22 cellular contexts compared by ENCODE assay signal in the genomic region with DNA sequence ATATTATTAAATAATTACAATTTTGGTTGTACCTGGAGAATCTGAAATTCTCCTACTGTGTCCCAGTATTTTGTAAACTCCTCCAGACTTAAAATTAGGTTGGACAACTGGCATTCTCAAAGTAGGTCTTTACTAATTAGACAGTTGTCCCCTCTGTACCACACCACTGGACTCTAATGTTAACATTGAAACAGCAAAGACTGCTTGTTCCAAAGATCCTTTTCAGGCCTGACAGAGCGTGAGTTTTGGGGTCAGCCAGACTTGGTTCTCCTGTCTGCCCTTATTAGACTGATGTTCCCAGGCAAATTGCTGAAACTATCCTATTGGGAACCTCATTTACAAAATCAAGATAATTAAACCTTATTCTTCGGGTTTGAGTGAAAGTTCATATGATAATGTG. TPM values are rescaled to one million over a fixed set of nuclear protein-coding genes. Genes with fewer than 3 reads are reported as not detected.
DNase-seq lines count a peak whose midpoint lies in the region; ATAC-seq, FAIRE-seq and TF ChIP-seq lines count a peak whose summit lies in the region.
"Had no signal": no experiment of that assay in that cellular context is flagged by ENCODE, and none has a peak within 500 bp of the region (broad histone marks: within the 10 kb centered on the region; RNA-seq: fewer than 3 reads in every experiment).

No MANE protein-coding gene starts in this region.

- DNase-seq in GM12878 (ENCODE audit: low read depth, low spot score) = no peak
- DNase-seq in osteocyte (ENCODE audit: extremely low spot score, unreplicated experiment) = no peak
- no peak for DNase-seq in left ventricle myocardium inferior
- DNase-seq in islet precursor cell = no peak
- DNase-seq in germinal center (ENCODE audit: low spot score) = no peak
- DNase-seq in KG1 (lab: John Stamatoyannopoulos, UW) = no peak
- DNase-seq: activated CD4-positive, alpha-beta T cell treated with anti-CD3 and anti-CD28 coated beads, Interleukin-2, amount 10 ng/mL, durations not matched to agents 24 days and 14 days; activated CD8-positive, alpha-beta memory T cell treated with anti-CD3 and anti-CD28 coated beads, Interleukin-2, amount 50 U/mL, for 4 hours; adrenal gland; mesendoderm; natural killer cell; NCI-H1105 treated with DMSO at 0.1 percent for 48 hours; NCI-H2029 treated with DMSO at 0.1 percent for 48 hours; NCI-H345; NCI-H82; sigmoid colon had no signal

- CTCF ChIA-PET in GM12878 (lab: Yijun Ruan, JAX) = interaction anchor here (1.0 to 1.1 kb wide), 2 partner anchors 32 to 51 kb away, joined by 3 read pairs; partner anchors contain the start of gene TBCC

- no peak overlapping the region; the same call in 1 of the 2 replicates for H2AFZ ChIP-seq in GM12878 (ENCODE audit: control insufficient read depth, low read depth, low read length)

- H3K9me3 ChIP-seq in BLaER1 (no peaks in the 10 kb centered on the region), GM12878 (replicated peaks; ENCODE audit: control insufficient read depth, insufficient read depth, low read length) (no peaks in the 10 kb centered on the region), left ventricle myocardium inferior (replicated peaks) (no peaks in the 10 kb centered on the region)
- H3K9me3 ChIP-seq: adrenal gland, sigmoid colon had no signal

- no TSS peak for BruUV-seq in GM12878 (replicated peaks; lab: Mats Ljungman, UMichigan)

- H4K20me1 ChIP-seq in BLaER1 (no peaks in the 10 kb centered on the region), GM12878 (ENCODE audit: control insufficient read depth, insufficient read depth) (no peaks in the 10 kb centered on the region)

- no peak for TF ChIP-seq POLR2A in GM12878 (IDR thresholded peaks at IDR 0.05; ENCODE audit: low read depth, low read length)

- ATAC-seq in GM12878 = no peak
- ATAC-seq: natural killer cell had no signal

- TF ChIP-seq CTCF in GM12878 (IDR thresholded peaks at IDR 0.05 in 2 of 3, conservative IDR thresholded peaks at IDR 0.05 in 1 of 3; ENCODE audit: control insufficient read depth in 2 of 3, extremely low read depth in 1 of 3, insufficient read depth in 1 of 3, low read depth in 3 of 3, low read length in 3 of 3) = no peak
- TF ChIP-seq CTCF in osteocyte (IDR thresholded peaks at IDR 0.05) = no peak
- TF ChIP-seq CTCF in left ventricle myocardium inferior (IDR thresholded peaks at IDR 0.05; ENCODE audit: borderline replicate concordance) = no peak

- TF ChIP-seq EP300 in GM12878 (IDR thresholded peaks at IDR 0.05; ENCODE audit: borderline replicate concordance in 1 of 2, control insufficient read depth in 1 of 2, low read depth in 2 of 2, low read length in 2 of 2) = no peak

- H3K27me3 ChIP-seq in BLaER1 (no peaks in the 10 kb centered on the region), GM12878 (replicated peaks in 1 of 2; ENCODE audit: control insufficient read depth in 2 of 2, insufficient read depth in 2 of 2, low read length in 1 of 2) (no peaks in the 10 kb centered on the region), left ventricle myocardium inferior (ENCODE audit: low read depth) (no peaks in the 10 kb centered on the region)
- H3K27me3 ChIP-seq: adrenal gland, sigmoid colon had no signal

- no peak overlapping the region for H3K4me3 ChIP-seq in BLaER1
- H3K4me3 ChIP-seq in GM12878 = no peak overlapping the region
- no peak overlapping the region for H3K4me3 ChIP-seq in left ventricle myocardium inferior
- H3K4me3 ChIP-seq: adrenal gland, coronary artery, sigmoid colon had no signal

- H3K4me1 Mint-ChIP-seq in IgD-negative memory B cell = peaks cover 51 to 60% (median 52%) of the 10 kb centered on the region in 3 donors
- H3K4me1 Mint-ChIP-seq in osteocyte (ENCODE audit: unreplicated experiment) = peaks cover 33% of the 10 kb centered on the region

- H3K4me3 Mint-ChIP-seq in IgD-negative memory B cell = peak overlapping the region in 2 of 4 donors; percentile 6 to 87
- no peak overlapping the region for H3K4me3 Mint-ChIP-seq in osteocyte (ENCODE audit: unreplicated experiment)
- H3K4me3 Mint-ChIP-seq: natural killer cell; T-helper 1 cell treated with Interleukin-12 subunit alpha and Interleukin-12 subunit beta and Interleukin-4 antibody, amounts not matched to agents 30 μg/mL and 1 μg/mL, for 36 hours had no signal

- H3K9ac ChIP-seq in BLaER1 (no peak overlapping the region), GM12878 (ENCODE audit: control insufficient read depth, insufficient read depth, low read length) (peak overlapping the region; percentile 70)

- H3K79me2 ChIP-seq in GM12878 (ENCODE audit: control insufficient read depth, insufficient read depth, low read length) = peaks cover 44% of the 10 kb centered on the region

- H3K36me3 ChIP-seq in BLaER1 (no peaks in the 10 kb centered on the region), GM12878 (ENCODE audit: control insufficient read depth in 2 of 2, insufficient read depth in 2 of 2, low read length in 1 of 2) (no peaks in the 10 kb centered on the region), left ventricle myocardium inferior (no peaks in the 10 kb centered on the region)
- H3K36me3 ChIP-seq: adrenal gland, sigmoid colon had no signal

- intact Hi-C loops in GM12878 (cut with micrococcal nuclease; ENCODE audit: unreplicated experiment) (loop anchor here (10.0 kb wide), 1 partner anchor 607 kb away; no protein-coding TSS in a partner anchor), left ventricle myocardium inferior (cut with micrococcal nuclease) (no loop called here)

- SMC1A ChIA-PET in GM12878 (lab: Charles Lee; ENCODE audit: uncharacterized antibody, unreplicated experiment) = interaction anchor here (1.1 kb wide), 1 partner anchor 13 kb away, joined by 6 read pairs; no protein-coding TSS in a partner anchor

- H3K27ac ChIP-seq in BLaER1 (peak overlapping the region; percentile 2; the same call in 1 of the 2 replicates), GM12878 (ENCODE audit: control insufficient read depth, insufficient read depth) (peak overlapping the region; percentile 99), left ventricle myocardium inferior (replicated peaks) (no peak overlapping the region)
- H3K27ac ChIP-seq: adrenal gland, coronary artery, sigmoid colon had no signal

- POLR2A ChIA-PET in GM12878 (lab: Charles Lee) = interaction anchor here (1.3 to 7.4 kb wide), 2 partner anchors 10 to 31 kb away, joined by 3 to 82 read pairs; partner anchors contain the start of gene TBCC

- no peak overlapping the region for H3K4me2 ChIP-seq in BLaER1
- H3K4me2 ChIP-seq in GM12878 (ENCODE audit: control insufficient read depth, insufficient read depth) = peak overlapping the region; percentile 61

- no peaks in the 10 kb centered on the region for H3K27me3 Mint-ChIP-seq in IgD-negative memory B cell
- H3K27me3 Mint-ChIP-seq in osteocyte (ENCODE audit: unreplicated experiment) = no peaks in the 10 kb centered on the region
- H3K27me3 Mint-ChIP-seq: activated CD4-positive, alpha-beta T cell treated with anti-CD3 and anti-CD28 coated beads, Interleukin-2, amount 10 ng/mL, durations not matched to agents 24 days and 14 days had no signal

- RAD21 ChIA-PET in GM12878 (lab: Charles Lee; ENCODE audit: unreplicated experiment) = interaction anchor here (17.0 kb wide), 1 partner anchor 31 kb away, joined by 227 read pairs; the partner anchor contains the start of gene TBCC

- TF ChIP-seq RAD21 in GM12878 (IDR thresholded peaks at IDR 0.05; ENCODE audit: insufficient read depth, low read depth, low read length) = no peak

- FAIRE-seq in GM12878 (lab: Jason Lieb, UNC) = no peak
- FAIRE-seq: endometrium, HTR-8/SVneo had no signal

- in situ Hi-C loops in GM12878 (cut with MboI) = no loop called here

- H3K36me3 Mint-ChIP-seq in IgD-negative memory B cell (peaks cover 1% of the 10 kb centered on the region), osteocyte (ENCODE audit: unreplicated experiment) (no peaks in the 10 kb centered on the region)
- H3K36me3 Mint-ChIP-seq: natural killer cell had no signal

- 48% methylated on average over 2 of the region's 2 CpGs for WGBS in GM12878 (ENCODE audit: insufficient coverage, insufficient replicate concordance, low lambda C conversion rate, missing lambda C conversion rate)

- H3K4me1 ChIP-seq in BLaER1 (peaks cover 55% of the 10 kb centered on the region), GM12878 (ENCODE audit: control insufficient read depth, insufficient read depth, low read length) (peaks cover 66% of the 10 kb centered on the region), left ventricle myocardium inferior (peaks cover 17% of the 10 kb centered on the region)

- H3K9me3 Mint-ChIP-seq in IgD-negative memory B cell = peaks cover 0 to 2% (median 0%) of the 10 kb centered on the region in 3 donors
- H3K9me3 Mint-ChIP-seq in osteocyte (ENCODE audit: unreplicated experiment) = no peaks in the 10 kb centered on the region
- H3K9me3 Mint-ChIP-seq: activated CD4-positive, alpha-beta T cell treated with anti-CD3 and anti-CD28 coated beads, Interleukin-2, amount 10 ng/mL, durations not matched to agents 24 days and 14 days; natural killer cell; T-helper 1 cell treated with Interleukin-12 subunit alpha and Interleukin-12 subunit beta and Interleukin-4 antibody, amounts not matched to agents 30 μg/mL and 1 μg/mL, for 36 hours had no signal

- H3K27ac Mint-ChIP-seq in IgD-negative memory B cell (peak overlapping the region in 2 of 3 donors; percentile 91 to 99), osteocyte (ENCODE audit: unreplicated experiment) (peak overlapping the region; percentile 54)
- H3K27ac Mint-ChIP-seq: natural killer cell; T-helper 1 cell treated with Interleukin-12 subunit alpha and Interleukin-12 subunit beta and Interleukin-4 antibody, amounts not matched to agents 30 μg/mL and 1 μg/mL, for 36 hours had no signal

RNA-seq across cellular contexts. Expression of gene BICRAL, which starts 3.8 kb away (rescaled TPM):
- polyA plus RNA-seq in IgD-negative memory B cell = 4.7 TPM
- total RNA-seq in GM12878 (2013; cell fraction: nucleolus; rRNA removed) = 24.4 and 25.3 TPM in 2 replicates
- 8.8 and 8.9 TPM in 2 replicates for total RNA-seq in GM12878 (2014; rRNA removed)
- total RNA-seq in GM12878 (2014; rRNA removed; fragmentation: Illumina TruSeq; extraction: Trizol) = 8.0 and 8.2 TPM in 2 replicates
- total RNA-seq in GM12878 (2021) = 12.3 and 13.6 TPM in 2 replicates
- polyA plus RNA-seq in GM12878 (2011; ENCODE audit: low read depth) = 7.3 TPM
- 16.6 and 18.2 TPM in 2 replicates for polyA plus RNA-seq in GM12878 (2011; rRNA removed)
- polyA plus RNA-seq in GM12878 (2011; cell fraction: cytosol; rRNA removed) = 14.6 and 15.8 TPM in 2 replicates
- 9.1 and 11.5 TPM in 2 replicates for polyA plus RNA-seq in GM12878 (2011; cell fraction: nucleus; rRNA removed)
- 8.6 and 9.4 TPM in 2 replicates for polyA plus RNA-seq in GM12878 (2012)
- polyA plus RNA-seq in GM12878 (2014; fragmentation: Illumina TruSeq; extraction: Trizol) = 13.9 and 16.7 TPM in 2 replicates
- polyA plus RNA-seq in GM12878 (2014; fragmentation: Nextera tagmentation; extraction: Ambion mirVana) = 1 to 10 TPM; 1.9 to 2.0 TPM
- 8.8 and 10.5 TPM in 2 replicates for polyA plus RNA-seq in GM12878 (2014; rRNA removed)
- polyA plus RNA-seq in GM12878 (2016; fragmentation: Nextera tagmentation; extraction: Ambion mirVana) = 1 to 10 TPM; 3.1 to 3.8 TPM
- 41.2 and 42.2 TPM in 2 replicates for polyA minus RNA-seq in GM12878 (2011; rRNA and poly(A)+ RNA removed)
- 11.4 and 11.6 TPM in 2 replicates for polyA minus RNA-seq in GM12878 (2011; cell fraction: cytosol; rRNA and poly(A)+ RNA removed)
- 7.1 and 9.9 TPM in 2 replicates for polyA minus RNA-seq in GM12878 (2011; cell fraction: nucleus; rRNA and poly(A)+ RNA removed)
- total RNA-seq in osteocyte = 12.0 and 12.7 TPM in 2 replicates
- 12.0 TPM for total RNA-seq in left ventricle myocardium inferior

RNA-seq across cellular contexts. Expression of gene TBCC, which starts 32.2 kb away (rescaled TPM):
- polyA plus RNA-seq in IgD-negative memory B cell (67.2 TPM), GM12878 (2011; rRNA removed) (10.1 and 16.7 TPM in 2 replicates), GM12878 (2014; fragmentation: Illumina TruSeq; extraction: Trizol) (9.1 and 14.2 TPM in 2 replicates), GM12878 (2014; fragmentation: Nextera tagmentation; extraction: Ambion mirVana) (1 to 10 TPM; 2.5 to 6.3 TPM), GM12878 (2014; rRNA removed) (22.7 and 26.0 TPM in 2 replicates), GM12878 (2016; fragmentation: Nextera tagmentation; extraction: Ambion mirVana) (10 to 100 TPM; 40.1 to 41.9 TPM)
- 17.2 and 18.1 TPM in 2 replicates for total RNA-seq in GM12878 (2013; cell fraction: nucleolus; rRNA removed)
- total RNA-seq in GM12878 (2014; rRNA removed) (35.4 and 39.0 TPM in 2 replicates), GM12878 (2014; rRNA removed; fragmentation: Illumina TruSeq; extraction: Trizol) (18.5 and 19.3 TPM in 2 replicates), GM12878 (2021) (18.5 and 21.3 TPM in 2 replicates), osteocyte (23.4 and 23.8 TPM in 2 replicates), left ventricle myocardium inferior (12.8 TPM)
- polyA plus RNA-seq in GM12878 (2011; ENCODE audit: low read depth) = 10.6 TPM
- polyA plus RNA-seq in GM12878 (2011; cell fraction: cytosol; rRNA removed) = 19.5 and 20.4 TPM in 2 replicates
- polyA plus RNA-seq in GM12878 (2011; cell fraction: nucleus; rRNA removed) = 23.6 and 26.5 TPM in 2 replicates
- polyA plus RNA-seq in GM12878 (2012) = 15.5 and 19.3 TPM in 2 replicates
- 7.2 and 7.9 TPM in 2 replicates for polyA minus RNA-seq in GM12878 (2011; rRNA and poly(A)+ RNA removed)
- polyA minus RNA-seq in GM12878 (2011; cell fraction: cytosol; rRNA and poly(A)+ RNA removed) = 4.7 and 6.0 TPM in 2 replicates
- 11.1 and 13.3 TPM in 2 replicates for polyA minus RNA-seq in GM12878 (2011; cell fraction: nucleus; rRNA and poly(A)+ RNA removed)

RNA-seq across cellular contexts. Expression of gene PRPH2, which starts 55.7 kb away (rescaled TPM):
- polyA plus RNA-seq in IgD-negative memory B cell = not detected
- not detected in 2 replicates for total RNA-seq in GM12878 (2013; cell fraction: nucleolus; rRNA removed)
- total RNA-seq in GM12878 (2014; rRNA removed) = not detected in 2 replicates
- total RNA-seq in GM12878 (2014; rRNA removed; fragmentation: Illumina TruSeq; extraction: Trizol) = not detected in 2 replicates
- total RNA-seq in GM12878 (2021) = not detected in 2 replicates
- polyA plus RNA-seq in GM12878 (2011; ENCODE audit: low read depth) = not detected
- polyA plus RNA-seq in GM12878 (2011; rRNA removed) = not detected in 2 replicates
- polyA plus RNA-seq in GM12878 (2011; cell fraction: cytosol; rRNA removed) = not detected in 2 replicates
- not detected in 2 replicates for polyA plus RNA-seq in GM12878 (2011; cell fraction: nucleus; rRNA removed)
- polyA plus RNA-seq in GM12878 (2012) = not detected in 2 replicates
- not detected in 2 replicates for polyA plus RNA-seq in GM12878 (2014; fragmentation: Illumina TruSeq; extraction: Trizol)
- under 1 TPM in 1 of 2 experiments, not detected in 1; 0.08 TPM for polyA plus RNA-seq in GM12878 (2014; fragmentation: Nextera tagmentation; extraction: Ambion mirVana)
- polyA plus RNA-seq in GM12878 (2014; rRNA removed) = not detected in 2 replicates
- not detected for polyA plus RNA-seq in GM12878 (2016; fragmentation: Nextera tagmentation; extraction: Ambion mirVana)
- not detected in 2 replicates for polyA minus RNA-seq in GM12878 (2011; rRNA and poly(A)+ RNA removed)
- polyA minus RNA-seq in GM12878 (2011; cell fraction: cytosol; rRNA and poly(A)+ RNA removed) = not detected in 2 replicates
- not detected in 2 replicates for polyA minus RNA-seq in GM12878 (2011; cell fraction: nucleus; rRNA and poly(A)+ RNA removed)
- not detected in 2 replicates for total RNA-seq in osteocyte
- 0.63 TPM for total RNA-seq in left ventricle myocardium inferior
- total RNA-seq: activated CD4-positive, alpha-beta T cell treated with anti-CD3 and anti-CD28 coated beads, Interleukin-2, amount 10 ng/mL, durations not matched to agents 24 days and 14 days had no signal
